ENCODE assay signal across 9 cellular contexts in the genomic region with DNA sequence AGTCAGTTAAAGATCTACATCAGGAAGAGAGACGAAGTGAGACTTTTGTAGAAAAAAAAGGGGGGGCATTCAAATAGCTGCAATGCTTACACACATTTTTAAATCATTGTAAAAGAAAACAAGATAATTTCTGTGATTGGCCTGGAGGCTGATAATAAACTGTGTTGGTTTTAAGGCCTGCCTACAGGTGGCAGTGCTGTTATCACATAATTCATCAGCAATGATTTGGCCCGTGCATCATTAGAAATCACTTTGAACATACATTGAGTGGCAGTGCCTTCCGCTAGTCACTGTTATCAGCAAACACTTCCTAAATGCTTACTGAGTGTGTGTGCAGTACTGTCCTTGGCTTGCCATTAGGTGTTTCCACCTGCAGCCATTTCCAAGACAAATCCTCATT.
A peak's percentile ranks its signal among the peaks of the same experiment; 100 is the strongest.
DNase-seq lines count a peak whose midpoint lies in the region; ATAC-seq and TF ChIP-seq lines count a peak whose summit lies in the region.
"Had no signal": no experiment of that assay in that cellular context is flagged by ENCODE, and none has a peak within 500 bp of the region (broad histone marks: within the 10 kb centered on the region; RNA-seq: fewer than 3 reads in every experiment).

No MANE protein-coding gene starts in this region.

- no peaks in the 10 kb centered on the region for H3K4me1 ChIP-seq in left ventricle myocardium inferior
- peaks cover 3% of the 10 kb centered on the region; the same call in 1 of the 2 replicates for H3K4me1 ChIP-seq in PC-9 (replicated peaks; ENCODE audit: insufficient read depth)

- peak; percentile 25 for TF ChIP-seq CTCF in left ventricle myocardium inferior (IDR thresholded peaks at IDR 0.05; ENCODE audit: borderline replicate concordance)
- TF ChIP-seq CTCF in PC-9 (conservative IDR thresholded peaks at IDR 0.05), result peak; percentile 48
- TF ChIP-seq CTCF in fibroblast of villous mesenchyme (IDR thresholded peaks at IDR 0.05; ENCODE audit: insufficient read depth, low read depth, low read length), result peak; percentile 51

- H3K9me3 ChIP-seq in left ventricle myocardium inferior (replicated peaks), result no peaks in the 10 kb centered on the region
- no peaks in the 10 kb centered on the region for H3K9me3 ChIP-seq in PC-9 (ENCODE audit: insufficient read depth, low read depth)

- H3K27ac ChIP-seq in left ventricle myocardium inferior (replicated peaks) (no peak overlapping the region), PC-9 (no peak overlapping the region)

- no peak overlapping the region for H3K4me3 Mint-ChIP-seq in natural killer cell treated with Interleukin-12 subunit alpha and Interleukin-12 subunit beta and Interleukin-15 and Interleukin-18, amount 100 ng/mL, for 72 hours

- H2AFZ ChIP-seq in PC-9, result no peak overlapping the region

- POLR2A ChIA-PET in PC-9 (lab: Charles Lee; ENCODE audit: unreplicated experiment), result no interaction called here

- H3K9me3 Mint-ChIP-seq in natural killer cell treated with Interleukin-12 subunit alpha and Interleukin-12 subunit beta and Interleukin-15 and Interleukin-18, amount 100 ng/mL, for 72 hours, result peaks cover 10% of the 10 kb centered on the region

- no peak overlapping the region for H3K4me3 ChIP-seq in left ventricle myocardium inferior
- no peak overlapping the region for H3K4me3 ChIP-seq in PC-9
- no peak overlapping the region for H3K4me3 ChIP-seq in fibroblast of villous mesenchyme (ENCODE audit: low read depth, low read length)

- no peaks in the 10 kb centered on the region for H4K20me1 ChIP-seq in PC-9 (ENCODE audit: insufficient read depth)

- no peaks in the 10 kb centered on the region for H3F3A ChIP-seq in PC-9 (ENCODE audit: insufficient read depth, low read depth)

- CTCF ChIA-PET in PC-9 (lab: Charles Lee), result no interaction called here

- DNase-seq in left ventricle myocardium inferior (no peak), Right ventricle myocardium inferior (ENCODE audit: missing footprints) (no peak), PC-9 (no peak), fibroblast of villous mesenchyme (ENCODE audit: low read depth) (peak; percentile 35)
- DNase-seq in natural killer cell treated with Interleukin-12 subunit alpha and Interleukin-12 subunit beta and Interleukin-15 and Interleukin-18, amount 100 ng/mL, for 72 hours (ENCODE audit: low spot score), result no peak
- DNase-seq: activated CD8-positive, alpha-beta memory T cell treated with anti-CD3 and anti-CD28 coated beads, Interleukin-2, amount 50 U/mL, for 4 hours had no signal

- H3K27ac Mint-ChIP-seq in natural killer cell treated with Interleukin-12 subunit alpha and Interleukin-12 subunit beta and Interleukin-15 and Interleukin-18, amount 100 ng/mL, for 72 hours, result no peak overlapping the region

- H3K4me1 Mint-ChIP-seq in natural killer cell treated with Interleukin-12 subunit alpha and Interleukin-12 subunit beta and Interleukin-15 and Interleukin-18, amount 100 ng/mL, for 72 hours (ENCODE audit: low read depth in 2 of 2), result no peaks in the 10 kb centered on the region

- intact Hi-C loops in left ventricle myocardium inferior (cut with micrococcal nuclease) (no loop called here), Right ventricle myocardium inferior (cut with DNase I) (no loop called here), PC-9 (cut with micrococcal nuclease; ENCODE audit: unreplicated experiment) (no loop called here)

- ATAC-seq in Right ventricle myocardium inferior, result no peak
- ATAC-seq in HG02571 (IDR thresholded peaks at IDR 0.05; ENCODE audit: unreplicated experiment), result no peak
- no peak for ATAC-seq in GM21390 (IDR thresholded peaks at IDR 0.05; ENCODE audit: unreplicated experiment)
- no peak for ATAC-seq in GM19023 (IDR thresholded peaks at IDR 0.05; ENCODE audit: unreplicated experiment)
- ATAC-seq in natural killer cell treated with Interleukin-12 subunit alpha and Interleukin-12 subunit beta and Interleukin-15 and Interleukin-18, amount 100 ng/mL, for 72 hours, result no peak

- no peak overlapping the region for H3K4me2 ChIP-seq in PC-9

- no peaks in the 10 kb centered on the region for H3K27me3 ChIP-seq in left ventricle myocardium inferior (ENCODE audit: low read depth)
- no peaks in the 10 kb centered on the region for H3K27me3 ChIP-seq in PC-9 (ENCODE audit: insufficient read depth, low read depth)

- no peaks in the 10 kb centered on the region for H3K36me3 ChIP-seq in left ventricle myocardium inferior
- H3K36me3 ChIP-seq in PC-9 (ENCODE audit: low read depth), result no peaks in the 10 kb centered on the region

- peaks cover 5% of the 10 kb centered on the region for H3K36me3 Mint-ChIP-seq in natural killer cell treated with Interleukin-12 subunit alpha and Interleukin-12 subunit beta and Interleukin-15 and Interleukin-18, amount 100 ng/mL, for 72 hours

- H3K9me2 ChIP-seq in PC-9 (ENCODE audit: insufficient read depth), result no peaks in the 10 kb centered on the region

- no peaks in the 10 kb centered on the region for H3K27me3 Mint-ChIP-seq in natural killer cell treated with Interleukin-12 subunit alpha and Interleukin-12 subunit beta and Interleukin-15 and Interleukin-18, amount 100 ng/mL, for 72 hours

- BruUV-seq in PC-9 (replicated peaks; lab: Mats Ljungman, UMichigan), result no TSS peak

- no peaks in the 10 kb centered on the region for H3K79me2 ChIP-seq in PC-9 (ENCODE audit: low read depth)
